22 cellular contexts compared by ENCODE assay signal in the genomic region with DNA sequence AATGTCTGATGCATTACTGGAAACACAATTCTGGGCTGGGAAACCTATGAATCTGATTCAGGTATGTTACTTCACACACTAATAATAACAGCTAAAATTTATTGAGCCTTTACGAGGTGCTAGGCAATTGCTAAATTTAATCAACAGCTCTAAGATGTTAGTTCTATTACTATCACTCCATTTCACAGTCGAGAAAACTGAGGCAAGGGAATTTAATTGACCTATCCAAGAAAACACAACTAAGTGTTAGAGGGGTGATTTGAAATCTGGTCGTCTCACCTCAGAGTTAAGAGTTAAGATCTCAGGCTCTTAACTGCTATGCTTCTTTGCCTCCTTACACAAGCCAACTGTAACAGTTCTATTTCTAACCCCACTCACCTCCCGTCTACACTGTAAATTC.
"Had no signal": no experiment of that assay in that cellular context is flagged by ENCODE, and none has a peak within 500 bp of the region (broad histone marks: within the 10 kb centered on the region; RNA-seq: fewer than 3 reads in every experiment).

No MANE protein-coding gene starts in this region.

- H3K4me3 ChIP-seq: lung, pancreas, psoas muscle, right atrium auricular region had no signal

- H3K27ac ChIP-seq: pancreas, psoas muscle, right atrium auricular region, WERI-Rb-1 had no signal

- DNase-seq: activated CD4-positive, alpha-beta T cell treated with anti-CD3 and anti-CD28 coated beads for 1 hour; activated CD4-positive, alpha-beta T cell treated with anti-CD3 and anti-CD28 coated beads, Interleukin-2, amount 50 U/mL, for 1 hour; activated CD8-positive, alpha-beta T cell treated with anti-CD3 and anti-CD28 coated beads, Interleukin-2, amount 10 ng/mL, durations not matched to agents 7 days and 5 days; activated T-cell treated with anti-CD3 and anti-CD28 coated beads, Interleukin-2, amount 50 U/mL, for 1 hour; aorta; caudate nucleus; effector memory CD4-positive, alpha-beta T cell; foreskin melanocyte; immature natural killer cell; natural killer cell; pancreas; psoas muscle; stimulated activated CD4-positive, alpha-beta T cell treated with anti-CD3 and anti-CD28 coated beads, Interleukin-12 subunit alpha, Interleukin-12 subunit beta, amount 100 ng/mL, for 4 hours; stimulated activated CD4-positive, alpha-beta T cell treated with anti-CD3 and anti-CD28 coated beads, Interleukin-4, amount 100 ng/mL, for 4 hours; stimulated activated naive CD8-positive, alpha-beta T cell treated with anti-CD3 and anti-CD28 coated beads, Interleukin-15, Interleukin-2, amounts not matched to agents 100 U/mL and 50 U/mL, for 24 hours; T-helper 1 cell; WERI-Rb-1 had no signal

- H3K9me3 ChIP-seq: pancreas, psoas muscle, right atrium auricular region had no signal

- H3K36me3 ChIP-seq: pancreas, right atrium auricular region had no signal

- H3K36me3 Mint-ChIP-seq: brain, natural killer cell had no signal

- H3K27ac Mint-ChIP-seq: activated CD8-positive, alpha-beta T cell treated with anti-CD3 and anti-CD28 coated beads, Interleukin-2, amount 10 ng/mL, durations not matched to agents 7 days and 5 days; activated T-helper 17 cell treated with anti-CD3 and anti-CD28 coated beads, Interleukin-2, amount 50 U/mL, for 72 hours; immature natural killer cell; natural killer cell had no signal

- H3K9me3 Mint-ChIP-seq: activated T-helper 17 cell treated with anti-CD3 and anti-CD28 coated beads, Interleukin-2, amount 50 U/mL, for 72 hours; brain; immature natural killer cell; natural killer cell had no signal

- H3K27me3 Mint-ChIP-seq: activated T-helper 17 cell treated with anti-CD3 and anti-CD28 coated beads, Interleukin-2, amount 50 U/mL, for 72 hours; brain had no signal

- H3K4me3 Mint-ChIP-seq: activated CD8-positive, alpha-beta T cell treated with anti-CD3 and anti-CD28 coated beads, Interleukin-2, amount 10 ng/mL, durations not matched to agents 7 days and 5 days; activated T-helper 17 cell treated with anti-CD3 and anti-CD28 coated beads, Interleukin-2, amount 50 U/mL, for 72 hours; brain; immature natural killer cell; natural killer cell had no signal

- ATAC-seq: activated CD8-positive, alpha-beta T cell treated with anti-CD3 and anti-CD28 coated beads, Interleukin-2, amount 10 ng/mL, durations not matched to agents 7 days and 5 days; activated T-helper 17 cell treated with anti-CD3 and anti-CD28 coated beads, Interleukin-2, amount 50 U/mL, for 72 hours; left lobe of liver; natural killer cell; pancreas; psoas muscle; stimulated activated naive CD8-positive, alpha-beta T cell treated with anti-CD3 and anti-CD28 coated beads, Interleukin-15, Interleukin-2, amounts not matched to agents 100 U/mL and 50 U/mL, for 24 hours had no signal

- H3K27me3 ChIP-seq: pancreas, right atrium auricular region had no signal
